12 cellular contexts compared by ENCODE assay signal in the genomic region with DNA sequence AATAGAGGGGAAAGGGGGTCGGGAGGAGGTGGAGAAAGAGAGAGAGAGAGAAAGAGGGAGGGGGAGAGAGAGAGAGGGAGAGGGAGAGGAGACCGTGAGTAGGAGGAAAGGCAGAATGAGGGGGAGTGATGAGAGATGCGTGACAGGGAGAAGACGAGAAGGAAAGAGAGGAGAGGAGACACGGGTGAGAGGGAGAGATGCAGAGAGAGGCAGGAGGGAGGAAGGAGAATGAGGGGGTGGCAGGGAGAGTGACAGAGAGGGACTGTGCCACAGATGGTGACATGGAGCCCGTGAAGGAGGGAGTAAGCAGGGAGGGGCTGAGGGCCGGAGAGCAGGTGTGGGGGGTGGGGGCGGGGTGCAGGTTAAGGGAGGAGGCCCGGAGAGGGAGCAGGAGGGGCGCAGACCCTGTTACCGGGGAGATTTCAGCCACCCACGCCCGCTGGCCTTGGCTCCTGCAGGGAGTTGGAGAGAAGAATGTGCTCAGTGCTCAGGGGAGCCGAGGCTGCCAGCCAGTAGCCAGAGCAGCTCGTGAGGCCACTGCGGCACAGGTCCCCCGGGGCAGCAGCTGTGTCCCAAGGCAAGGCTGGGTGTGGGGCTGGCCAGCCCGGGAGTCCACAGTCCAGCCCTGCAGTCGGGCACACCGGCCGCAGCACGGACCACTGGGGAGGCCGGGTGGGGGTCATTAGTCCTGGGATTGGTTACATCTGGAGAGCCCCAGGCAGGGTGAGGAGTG. TPM values are rescaled to one million over a fixed set of nuclear protein-coding genes. Genes with fewer than 3 reads are reported as not detected.
DNase-seq lines count a peak whose midpoint lies in the region; ATAC-seq, FAIRE-seq and TF ChIP-seq lines count a peak whose summit lies in the region.
"Had no signal": no experiment of that assay in that cellular context is flagged by ENCODE, and none has a peak within 500 bp of the region (broad histone marks: within the 10 kb centered on the region; RNA-seq: fewer than 3 reads in every experiment).

Gene SSTR3, minus strand, starts transcription at position 304 of the 733 bp plus-strand sequence. CDS start 4,674 bp downstream, outside the sequence.

- H2AFZ ChIP-seq in astrocyte (ENCODE audit: low read depth, low read length), result no peak within 1 kb of the TSS

- H3K4me1 Mint-ChIP-seq in astrocyte (ENCODE audit: low read depth, unreplicated experiment), result peaks cover 2% of the 10 kb centered on the region
- H3K4me1 Mint-ChIP-seq in memory B cell, result peaks cover 21% of the 10 kb centered on the region

- no peaks in the 10 kb centered on the region for H3K4me1 ChIP-seq in astrocyte (ENCODE audit: insufficient read depth, low read length)

- H3K4me3 Mint-ChIP-seq in astrocyte (ENCODE audit: unreplicated experiment) (no peak within 1 kb of the TSS), memory B cell (no peak within 1 kb of the TSS)
- H3K4me3 Mint-ChIP-seq: mesothelial cell of epicardium; T-helper 1 cell treated with Interleukin-12 subunit alpha and Interleukin-12 subunit beta and Interleukin-4 antibody, amounts not matched to agents 30 μg/mL and 1 μg/mL, for 36 hours had no signal

- no peak within 1 kb of the TSS; the same call in 1 of the 2 replicates for H3K4me3 ChIP-seq in H7 (ENCODE audit: insufficient read depth, low read depth, low read length)
- no peak within 1 kb of the TSS for H3K4me3 ChIP-seq in astrocyte (ENCODE audit: insufficient read depth, low read depth, low read length)

- H3K36me3 ChIP-seq in H7 (replicated peaks; ENCODE audit: control insufficient read depth, insufficient read depth, low read length) (no peaks in the 10 kb centered on the region), astrocyte (ENCODE audit: insufficient read depth, low read length) (no peaks in the 10 kb centered on the region)

- H3K9ac ChIP-seq in astrocyte (ENCODE audit: low read length), result no peak within 1 kb of the TSS

- no peak within 1 kb of the TSS for H3K27ac ChIP-seq in astrocyte (ENCODE audit: low read depth, low read length)

- H3K27me3 ChIP-seq in H7 (ENCODE audit: control insufficient read depth, insufficient read depth, low read length), result no peaks in the 10 kb centered on the region
- peaks cover 10% of the 10 kb centered on the region for H3K27me3 ChIP-seq in astrocyte (ENCODE audit: insufficient read depth, low read length)

- H4K20me1 ChIP-seq in astrocyte (ENCODE audit: insufficient read depth, low read length), result no peaks in the 10 kb centered on the region

- DNase-seq in Ammon's horn (ENCODE audit: low spot score) (peak; percentile 46), H7 (peak; percentile 82), astrocyte (ENCODE audit: low read depth) (no peak), memory B cell (ENCODE audit: low spot score in 2 of 2) (no peak), NCI-H510A treated with DMSO at 0.1 percent for 48 hours (lab: John Stamatoyannopoulos, UW) (no peak), NCI-H510A (lab: John Stamatoyannopoulos, UW) (no peak), D721Med (ENCODE audit: insufficient read length, low spot score) (no peak)
- DNase-seq: activated gamma-delta T cell treated with Interleukin-2 at 50 U/mL for 16 hours, NCI-H1694 had no signal

- H3K4me2 ChIP-seq in astrocyte (ENCODE audit: low read length), result peak within 1 kb of the TSS; percentile 54

- H3K27me3 Mint-ChIP-seq in astrocyte (ENCODE audit: low read depth, unreplicated experiment) (peaks cover 53% of the 10 kb centered on the region), memory B cell (no peaks in the 10 kb centered on the region)

- ATAC-seq in memory B cell (ENCODE audit: low read depth), result no peak
- no peak for ATAC-seq in HG02759 (IDR thresholded peaks at IDR 0.05; ENCODE audit: unreplicated experiment)

- FAIRE-seq in astrocyte (lab: Jason Lieb, UNC), result no peak
- FAIRE-seq in D721Med (lab: Jason Lieb, UNC), result no peak

- no peaks in the 10 kb centered on the region for H3K9me3 ChIP-seq in astrocyte (ENCODE audit: insufficient read depth, low read depth, low read length)

- H3K9me3 Mint-ChIP-seq in astrocyte (ENCODE audit: unreplicated experiment), result no peaks in the 10 kb centered on the region
- no peaks in the 10 kb centered on the region for H3K9me3 Mint-ChIP-seq in memory B cell
- H3K9me3 Mint-ChIP-seq: mesothelial cell of epicardium; T-helper 1 cell treated with Interleukin-12 subunit alpha and Interleukin-12 subunit beta and Interleukin-4 antibody, amounts not matched to agents 30 μg/mL and 1 μg/mL, for 36 hours had no signal

- H3K79me2 ChIP-seq in astrocyte (ENCODE audit: insufficient read depth, low read length), result no peaks in the 10 kb centered on the region

- no peaks in the 10 kb centered on the region for H3K36me3 Mint-ChIP-seq in astrocyte (ENCODE audit: low read depth, unreplicated experiment)
- H3K36me3 Mint-ChIP-seq in memory B cell, result peaks cover 2% of the 10 kb centered on the region
- H3K36me3 Mint-ChIP-seq: mesothelial cell of epicardium had no signal

- TF ChIP-seq CTCF in astrocyte (IDR thresholded peaks at IDR 0.05; ENCODE audit: insufficient read depth, low read depth, low read length) (no peak), D721Med (IDR thresholded peaks at IDR 0.05; ENCODE audit: insufficient read depth, missing control alignments) (no peak)

- H3K27ac Mint-ChIP-seq in astrocyte (ENCODE audit: unreplicated experiment) (no peak within 1 kb of the TSS), memory B cell (peak within 1 kb of the TSS; percentile 78)
- H3K27ac Mint-ChIP-seq: mesothelial cell of epicardium had no signal

RNA-seq across cellular contexts. Expression of gene SSTR3, which starts in this region (rescaled TPM):
- total RNA-seq in H7 (2014; rRNA removed; shearing (Covaris generic)), result 0.21 TPM in 1 of 2 replicates, not detected in the other
- total RNA-seq in astrocyte, result 0.07 TPM in 1 of 2 replicates, not detected in the other

Comparison
In these comparisons a context has a peak if more than half of its experiments do, and no peak if none do; other contexts are left out.
1. Peak in DNase-seq in H7; RNA of the gene not detected or under 1 TPM.